Comparison of ENCODE assay signal across 14 cellular contexts in the genomic region with DNA sequence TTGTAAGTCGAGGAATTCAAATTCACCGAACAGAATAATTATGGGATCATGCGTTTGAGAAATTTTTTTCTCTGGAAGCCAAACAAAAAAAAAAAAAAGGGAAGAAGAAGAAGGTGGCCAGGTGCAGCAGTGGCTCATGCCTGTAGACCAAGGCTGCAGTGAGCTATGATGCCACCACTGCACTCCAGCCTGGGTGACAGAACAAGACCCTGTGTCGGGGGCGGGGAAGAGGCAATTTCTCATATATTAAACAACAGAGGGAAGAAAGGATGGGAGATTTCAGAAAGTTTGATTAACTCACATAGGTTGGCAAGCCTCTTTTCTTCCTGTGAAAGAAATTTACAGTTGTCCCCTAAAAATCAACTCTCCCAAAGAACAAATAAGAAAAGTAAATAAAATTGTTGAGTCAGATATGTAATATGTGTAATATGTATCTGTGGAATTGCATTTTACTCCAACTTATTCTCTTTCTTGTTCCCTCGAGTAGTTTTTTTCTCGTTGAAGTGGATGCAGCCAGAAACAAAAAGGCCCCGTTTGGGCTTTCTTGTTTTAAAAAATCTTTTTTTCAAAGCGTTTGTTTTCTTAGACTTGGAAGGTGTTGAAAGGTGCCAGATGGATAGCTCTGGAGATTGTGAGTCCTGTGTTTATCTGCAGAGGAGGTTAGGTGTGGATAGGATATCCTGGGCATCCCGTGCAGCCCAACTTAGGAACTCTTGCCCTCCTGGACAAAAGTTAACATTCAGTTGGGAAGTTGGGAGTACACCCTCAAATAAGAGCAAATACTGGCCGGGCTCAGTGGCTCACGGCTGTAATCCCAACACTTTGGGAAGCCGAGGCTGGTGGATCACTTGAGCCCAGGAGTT.
"Had no signal": no experiment of that assay in that cellular context is flagged by ENCODE, and none has a peak within 500 bp of the region (broad histone marks: within the 10 kb centered on the region; RNA-seq: fewer than 3 reads in every experiment).

No MANE protein-coding gene starts in this region.

- H3K27ac ChIP-seq: coronary artery, foreskin keratinocyte, right atrium auricular region had no signal

- H3K9me3 Mint-ChIP-seq: naive thymus-derived CD4-positive, alpha-beta T cell had no signal

- H3K9me3 ChIP-seq: right atrium auricular region had no signal

- H3K4me3 Mint-ChIP-seq: endodermal cell; naive thymus-derived CD4-positive, alpha-beta T cell had no signal

- H3K27me3 ChIP-seq: foreskin keratinocyte, right atrium auricular region had no signal

- H3K36me3 ChIP-seq: right atrium auricular region had no signal

- ATAC-seq: foreskin keratinocyte; left colon; naive thymus-derived CD4-positive, alpha-beta T cell had no signal

- H3K4me1 Mint-ChIP-seq: endodermal cell had no signal

- H3K36me3 Mint-ChIP-seq: naive thymus-derived CD4-positive, alpha-beta T cell had no signal

- H3K4me3 ChIP-seq: coronary artery, right atrium auricular region had no signal

- H3K27ac Mint-ChIP-seq: endodermal cell; naive thymus-derived CD4-positive, alpha-beta T cell had no signal

- H3K4me1 ChIP-seq: right atrium auricular region had no signal

- DNase-seq: effector CD4-positive, alpha-beta T cell; endodermal cell; erythroblast; foreskin keratinocyte; hippocampal formation; left colon; mammary epithelial cell; naive thymus-derived CD4-positive, alpha-beta T cell; small intestine; stimulated activated CD4-positive, alpha-beta T cell treated with anti-CD3 and anti-CD28 coated beads, Interleukin-2, amount 100 ng/mL, for 48 hours; stimulated activated naive CD4-positive, alpha-beta T cell treated with Interleukin-2 at 50 U/mL for 16 hours; trophoblast cell had no signal
